In genomic region chr22:44278234-44279058, GRCh38 we compare ENCODE assay signal across 12 cellular contexts. TPM values are rescaled to one million over a fixed set of nuclear protein-coding genes. Genes with fewer than 3 reads are reported as not detected.
DNase-seq lines count a peak whose midpoint lies in the region; ATAC-seq and TF ChIP-seq lines count a peak whose summit lies in the region.
"Had no signal": no experiment of that assay in that cellular context is flagged by ENCODE, and none has a peak within 500 bp of the region (broad histone marks: within the 10 kb centered on the region; RNA-seq: fewer than 3 reads in every experiment).

No MANE protein-coding gene starts in this region.

- H2AFZ ChIP-seq in IMR-90 (replicated peaks; ENCODE audit: low read length, poor library complexity) (peak overlapping the region; percentile 65), neural progenitor cell (replicated peaks) (no peak overlapping the region)

- H2BK120ac ChIP-seq in IMR-90 (ENCODE audit: low read depth, low read length) = no peak overlapping the region

- H3K9me1 ChIP-seq in IMR-90 (ENCODE audit: insufficient read depth, low read length) = peaks cover 2% of the 10 kb centered on the region; the same call in 1 of the 2 replicates

- no peak overlapping the region for H3K14ac ChIP-seq in IMR-90 (replicated peaks; ENCODE audit: low read depth, low read length)

- no peak overlapping the region for H2BK20ac ChIP-seq in IMR-90 (ENCODE audit: low read depth, low read length)

- H3K9me3 Mint-ChIP-seq in neural progenitor cell = peaks cover 2% of the 10 kb centered on the region
- H3K9me3 Mint-ChIP-seq: CD8-positive, alpha-beta memory T cell; HFFc6 had no signal

- peaks cover 2% of the 10 kb centered on the region; the same call in 1 of the 2 replicates for H4K20me1 ChIP-seq in DOHH2 (ENCODE audit: control insufficient read depth, insufficient read depth, low read depth, low read length)
- H4K20me1 ChIP-seq in IMR-90 (ENCODE audit: insufficient read depth, low read length) = no peaks in the 10 kb centered on the region
- H4K20me1 ChIP-seq in neural progenitor cell (ENCODE audit: low read depth) = no peaks in the 10 kb centered on the region

- H3K9me3 ChIP-seq in DOHH2 (ENCODE audit: control insufficient read depth, insufficient read depth, low read length) = no peaks in the 10 kb centered on the region
- H3K9me3 ChIP-seq in IMR-90 (ENCODE audit: control insufficient read depth, insufficient read depth, low read length) = no peaks in the 10 kb centered on the region
- H3K9me3 ChIP-seq in neural progenitor cell (ENCODE audit: low read depth) = no peaks in the 10 kb centered on the region
- H3K9me3 ChIP-seq in vagina = no peaks in the 10 kb centered on the region
- H3K9me3 ChIP-seq: BE2C, Caco-2 had no signal

- no peak overlapping the region for H2BK15ac ChIP-seq in IMR-90 (ENCODE audit: low read depth, low read length)

- H3K36me3 Mint-ChIP-seq in neural progenitor cell = no peaks in the 10 kb centered on the region
- H3K36me3 Mint-ChIP-seq: CD8-positive, alpha-beta memory T cell had no signal

- H3K36me3 ChIP-seq in DOHH2 (ENCODE audit: control insufficient read depth, low read length) (no peaks in the 10 kb centered on the region), IMR-90 (ENCODE audit: control insufficient read depth, insufficient read depth, low read length) (peaks cover 2% of the 10 kb centered on the region; the same call in 1 of the 2 replicates), neural progenitor cell (no peaks in the 10 kb centered on the region), vagina (no peaks in the 10 kb centered on the region)
- H3K36me3 ChIP-seq: BE2C had no signal

- H3K27ac Mint-ChIP-seq in neural progenitor cell = peak overlapping the region; percentile 26
- H3K27ac Mint-ChIP-seq: HFFc6 had no signal

- peaks cover 53% of the 10 kb centered on the region for H3K4me1 Mint-ChIP-seq in neural progenitor cell
- H3K4me1 Mint-ChIP-seq: CD8-positive, alpha-beta memory T cell had no signal

- H3K79me2 ChIP-seq in DOHH2 (ENCODE audit: control insufficient read depth, low read length) = no peaks in the 10 kb centered on the region
- H3K79me2 ChIP-seq in neural progenitor cell (ENCODE audit: low read depth) = no peaks in the 10 kb centered on the region

- H3K27ac ChIP-seq in DOHH2 (ENCODE audit: low read depth, low read length) (peak overlapping the region; percentile 19; the same call in 1 of the 2 replicates), IMR-90 (ENCODE audit: insufficient read depth, low read length) (no peak overlapping the region), neural progenitor cell (no peak overlapping the region), vagina (no peak overlapping the region)

- H3K18ac ChIP-seq in IMR-90 (ENCODE audit: low read depth, low read length) = no peak overlapping the region

- POLR2A ChIA-PET in IMR-90 (lab: Charles Lee; ENCODE audit: unreplicated experiment) = no interaction called here
- POLR2A ChIA-PET in HEK293T (lab: Yijun Ruan, JAX) = no interaction called here

- peaks cover 7% of the 10 kb centered on the region for H3K27me3 ChIP-seq in DOHH2 (ENCODE audit: control insufficient read depth, low read length)
- peaks cover 6% of the 10 kb centered on the region; the same call in 1 of the 2 replicates for H3K27me3 ChIP-seq in IMR-90 (ENCODE audit: control insufficient read depth, insufficient read depth, low read length)
- H3K27me3 ChIP-seq in neural progenitor cell = no peaks in the 10 kb centered on the region
- no peaks in the 10 kb centered on the region for H3K27me3 ChIP-seq in vagina
- H3K27me3 ChIP-seq: BE2C had no signal

- TF ChIP-seq CTCF in DOHH2 (IDR thresholded peaks at IDR 0.05; ENCODE audit: low read depth, low read length, poor library complexity, severe bottlenecking) = no peak
- no peak for TF ChIP-seq CTCF in IMR-90 (conservative IDR thresholded peaks at IDR 0.05; ENCODE audit: low read depth, low read length)
- no peak for TF ChIP-seq CTCF in neural progenitor cell (IDR thresholded peaks at IDR 0.05)
- no peak for TF ChIP-seq CTCF in vagina (IDR thresholded peaks at IDR 0.05)

- no TSS peak for BruUV-seq in IMR-90 (replicated peaks; lab: Mats Ljungman, UMichigan)

- H3K4me1 ChIP-seq in DOHH2 (ENCODE audit: control insufficient read depth, low read length) (peaks cover 55% of the 10 kb centered on the region), IMR-90 (ENCODE audit: control insufficient read depth, insufficient read depth, low read length) (peaks cover 3% of the 10 kb centered on the region; the same call in 1 of the 2 replicates), neural progenitor cell (peaks cover 48% of the 10 kb centered on the region), vagina (no peaks in the 10 kb centered on the region)
- H3K4me1 ChIP-seq: BE2C, Caco-2 had no signal

- H3K4me2 ChIP-seq in DOHH2 (ENCODE audit: low read length) = peak overlapping the region; percentile 52
- no peak overlapping the region for H3K4me2 ChIP-seq in IMR-90 (ENCODE audit: low read depth, low read length)
- H3K4me2 ChIP-seq in neural progenitor cell = no peak overlapping the region

- peaks cover 12% of the 10 kb centered on the region for H3K27me3 Mint-ChIP-seq in neural progenitor cell (ENCODE audit: insufficient read depth, low read depth)

- H3K56ac ChIP-seq in IMR-90 (ENCODE audit: extremely low read depth, insufficient read depth, low read length) = no peak overlapping the region

- intact Hi-C loops in IMR-90 (cut with micrococcal nuclease) = no loop called here
- intact Hi-C loops in vagina (cut with DNase I) = no loop called here

- dilution Hi-C loops in IMR-90 (cut with HindIII; ENCODE audit: low sequenced_read_pairs, unreplicated experiment) = no loop called here

- H3F3A ChIP-seq in DOHH2 (ENCODE audit: control insufficient read depth, insufficient read depth) (peaks cover 3% of the 10 kb centered on the region), neural progenitor cell (ENCODE audit: low read depth) (peaks cover 25% of the 10 kb centered on the region)

- H3K23ac ChIP-seq in IMR-90 (ENCODE audit: low read depth, low read length) = no peak overlapping the region

- no peak for TF ChIP-seq RAD21 in IMR-90 (IDR thresholded peaks at IDR 0.05; ENCODE audit: low read length)

- no peaks in the 10 kb centered on the region for H3K79me1 ChIP-seq in IMR-90 (ENCODE audit: low read depth in 1 of 2, low read length in 2 of 2)

- H3K4me3 ChIP-seq in DOHH2 (ENCODE audit: low read length) = peak overlapping the region; percentile 32
- H3K4me3 ChIP-seq in IMR-90 (ENCODE audit: insufficient read depth, low read depth, low read length) = no peak overlapping the region
- no peak overlapping the region for H3K4me3 ChIP-seq in neural progenitor cell
- no peak overlapping the region for H3K4me3 ChIP-seq in vagina

- H3K9me2 ChIP-seq in DOHH2 (replicated peaks; ENCODE audit: control insufficient read depth, low read length) = no peaks in the 10 kb centered on the region

- 72% methylated on average over 6 of the region's 17 CpGs; no CpG with 5 or more reads in 1 of the 2 experiments for WGBS in IMR-90 (ENCODE audit: extremely low coverage in 2 of 2, insufficient read length in 1 of 2), 2 experiments

- no peak overlapping the region for H4K91ac ChIP-seq in IMR-90 (ENCODE audit: insufficient read depth, low read depth, low read length)

- ATAC-seq in IMR-90 (ENCODE audit: low read depth) (no peak), HG03097 (IDR thresholded peaks at IDR 0.05; ENCODE audit: low FRiP score, unreplicated experiment) (no peak)

- CTCF ChIA-PET in IMR-90 (lab: Yijun Ruan, JAX) = interaction anchor here (1.0 kb wide), 1 partner anchor 11 kb away, joined by 4 read pairs; no protein-coding TSS in a partner anchor
- CTCF ChIA-PET in HEK293T (lab: Yijun Ruan, JAX) = no interaction called here

- no peak for DNase-seq in IMR-90
- no peak for DNase-seq in neural progenitor cell (ENCODE audit: low spot score)
- no peak for DNase-seq in kidney glomerular epithelial cell (lab: John Stamatoyannopoulos, UW)
- no peak for DNase-seq in HEK293T (ENCODE audit: extremely low spot score)
- no peak for DNase-seq in vagina (ENCODE audit: extremely low spot score in 2 of 2)
- DNase-seq: BE2C, Caco-2, HFFc6, KBM-7 had no signal

- H2AK5ac ChIP-seq in IMR-90 (ENCODE audit: low read depth, low read length) = no peak overlapping the region

- H2BK5ac ChIP-seq in IMR-90 (ENCODE audit: low read depth, low read length, poor library complexity, severe bottlenecking) = no peak overlapping the region

- H4K8ac ChIP-seq in IMR-90 (ENCODE audit: low read depth in 2 of 2, low read length in 2 of 2) = no peak overlapping the region

- no peak overlapping the region for H4K5ac ChIP-seq in IMR-90 (ENCODE audit: low read depth, low read length)

- no peak overlapping the region for H3K4me3 Mint-ChIP-seq in neural progenitor cell
- H3K4me3 Mint-ChIP-seq: CD8-positive, alpha-beta memory T cell; HFFc6 had no signal

- H3K9ac ChIP-seq in IMR-90 (ENCODE audit: low read depth, low read length) (no peak overlapping the region), neural progenitor cell (no peak overlapping the region)

- H3K4ac ChIP-seq in IMR-90 (ENCODE audit: low read depth, low read length) = no peak overlapping the region

- H2AK9ac ChIP-seq in IMR-90 (replicated peaks; ENCODE audit: low read depth, low read length, poor library complexity) = no peak overlapping the region

- in situ Hi-C loops in IMR-90 (cut with MboI; ENCODE audit: low sequenced_read_pairs) = no loop called here

- no peak for TF ChIP-seq POLR2A in IMR-90 (IDR thresholded peaks at IDR 0.05; ENCODE audit: low read depth, low read length)
- no peak for TF ChIP-seq POLR2A in vagina (IDR thresholded peaks at IDR 0.05)

TF ChIP-seq in IMR-90, 13 proteins besides CTCF, POLR2A, EP300 and RAD21 (continues in another document):
- TF ChIP-seq BHLHE40 (IDR thresholded peaks at IDR 0.05; ENCODE audit: low read depth, low read length) (no peak), NFE2L2 (IDR thresholded peaks at IDR 0.05; ENCODE audit: low read depth, low read length) (no peak), MAZ (IDR thresholded peaks at IDR 0.05; ENCODE audit: borderline replicate concordance, low read depth, low read length) (no peak)

TF ChIP-seq in HEK293T, 16 proteins besides CTCF, POLR2A, EP300 and RAD21:
- TF ChIP-seq ELF4 (IDR thresholded peaks at IDR 0.05) (no peak), TARDBP (IDR thresholded peaks at IDR 0.05) (no peak), LEF1 (IDR thresholded peaks at IDR 0.05; ENCODE audit: borderline replicate concordance) (no peak), CTBP1 (IDR thresholded peaks at IDR 0.05; ENCODE audit: borderline replicate concordance) (no peak), BHLHE40 (IDR thresholded peaks at IDR 0.05; ENCODE audit: borderline replicate concordance) (no peak), HDGF (IDR thresholded peaks at IDR 0.05; ENCODE audit: borderline replicate concordance) (no peak), SUZ12 (IDR thresholded peaks at IDR 0.05) (no peak)

RNA-seq across cellular contexts. Expression of gene SHISAL1, which starts 34.3 kb away (rescaled TPM):
- total RNA-seq in IMR-90 (2012; rRNA removed) = 1.1 and 1.4 TPM in 2 replicates
- 0.83 and 1.0 TPM in 2 replicates for polyA plus RNA-seq in IMR-90 (2012; rRNA removed)
- 0.36 and 0.56 TPM in 2 replicates for polyA plus RNA-seq in IMR-90 (2012; cell fraction: cytosol; rRNA removed)
- 0.84 and 1.00 TPM in 2 replicates for polyA plus RNA-seq in IMR-90 (2012; cell fraction: nucleus; rRNA removed; ENCODE audit: low replicate concordance)
- total RNA-seq in neural progenitor cell (ENCODE audit: low replicate concordance) = 4.4 and 5.7 TPM in 2 replicates
- 7.6 TPM for total RNA-seq in vagina
- total RNA-seq: Caco-2; CD8-positive, alpha-beta memory T cell; HFFc6 had no signal
- polyA plus RNA-seq: CD8-positive, alpha-beta memory T cell had no signal
